In the genomic region with DNA sequence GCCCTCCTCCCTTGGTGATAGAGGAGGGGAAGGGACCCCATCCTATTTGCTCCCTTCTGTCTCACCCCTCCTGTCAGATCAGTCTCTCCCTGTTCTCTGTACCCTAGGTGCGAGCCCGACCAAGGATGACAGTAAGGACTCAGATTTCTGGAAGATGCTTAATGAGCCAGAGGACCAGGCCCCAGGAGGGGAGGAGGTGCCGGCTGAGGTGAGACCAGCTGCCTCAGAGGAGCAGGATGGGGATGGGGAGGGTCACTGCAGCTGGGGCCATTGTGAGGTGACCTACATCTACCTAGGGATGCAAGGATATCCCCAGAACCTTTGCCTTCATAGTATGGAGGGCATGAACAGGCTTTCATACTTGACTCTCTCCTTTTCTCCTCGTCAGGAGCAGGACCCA, we compare ENCODE assay signal across 14 cellular contexts. TPM values are rescaled to one million over a fixed set of nuclear protein-coding genes. Genes with fewer than 3 reads are reported as not detected.
DNase-seq lines count a peak whose midpoint lies in the region; ATAC-seq and TF ChIP-seq lines count a peak whose summit lies in the region.
"Had no signal": no experiment of that assay in that cellular context is flagged by ENCODE, and none has a peak within 500 bp of the region (broad histone marks: within the 10 kb centered on the region; RNA-seq: fewer than 3 reads in every experiment).

No MANE protein-coding gene starts in this region.

- no peak overlapping the region for H3K9ac ChIP-seq in OCI-LY1 (ENCODE audit: low read length)
- H3K9ac ChIP-seq: BLaER1 treated with 17β-estradiol and CSF1 and Interleukin-3, amounts not matched to agents 10 nM and 100 nM; GM23248 had no signal

- peak overlapping the region in 2 of 3 donors; percentile 23 to 31 for H3K27ac Mint-ChIP-seq in CD4-positive, CD25-positive, alpha-beta regulatory T cell
- peak overlapping the region in 1 of 7 donors; percentile 37 for H3K27ac Mint-ChIP-seq in CD14-positive monocyte
- H3K27ac Mint-ChIP-seq: B cell; CD4-positive, alpha-beta T cell had no signal

- ATAC-seq in CD4-positive, CD25-positive, alpha-beta regulatory T cell (ENCODE audit: low read depth in 2 of 2) = no peak

- H3K36me3 Mint-ChIP-seq in CD4-positive, CD25-positive, alpha-beta regulatory T cell = peaks cover 24% of the 10 kb centered on the region
- peaks cover 77 to 90% of the 10 kb centered on the region in 2 donors for H3K36me3 Mint-ChIP-seq in CD14-positive monocyte

- H3K4me1 Mint-ChIP-seq in CD4-positive, CD25-positive, alpha-beta regulatory T cell = peaks cover 3 to 5% (median 4%) of the 10 kb centered on the region in 4 donors
- H3K4me1 Mint-ChIP-seq in CD14-positive monocyte = no peaks in the 10 kb centered on the region

- H3K27me3 Mint-ChIP-seq in CD4-positive, CD25-positive, alpha-beta regulatory T cell = no peaks in the 10 kb centered on the region
- H3K27me3 Mint-ChIP-seq in CD14-positive monocyte (ENCODE audit: low read depth in 3 of 3) = no peaks in the 10 kb centered on the region
- H3K27me3 Mint-ChIP-seq: B cell; CD4-positive, alpha-beta T cell had no signal

- no peaks in the 10 kb centered on the region for H3K79me2 ChIP-seq in OCI-LY1 (ENCODE audit: insufficient read depth, low read length)

- no peaks in the 10 kb centered on the region for H3K4me1 ChIP-seq in CD4-positive, CD25-positive, alpha-beta regulatory T cell (ENCODE audit: control insufficient read depth, insufficient read depth, low read length, poor library complexity, severe bottlenecking)
- peaks cover 7% of the 10 kb centered on the region for H3K4me1 ChIP-seq in OCI-LY1 (ENCODE audit: insufficient read depth, low read length, severe bottlenecking)
- H3K4me1 ChIP-seq: BLaER1 treated with 17β-estradiol and CSF1 and Interleukin-3, amounts not matched to agents 10 nM and 100 nM; Caco-2; HAP-1 had no signal

- no peaks in the 10 kb centered on the region for H4K20me1 ChIP-seq in OCI-LY1 (ENCODE audit: insufficient read depth, low read length)

- H3K4me3 ChIP-seq in CD4-positive, CD25-positive, alpha-beta regulatory T cell (ENCODE audit: low read depth, low read length) = no peak overlapping the region
- H3K4me3 ChIP-seq in OCI-LY1 (ENCODE audit: low read depth, low read length, poor library complexity, severe bottlenecking) = no peak overlapping the region
- H3K4me3 ChIP-seq: BLaER1 treated with 17β-estradiol and CSF1 and Interleukin-3, amounts not matched to agents 10 nM and 100 nM; GM23248; HAP-1 had no signal

- H3K4me2 ChIP-seq in OCI-LY1 (ENCODE audit: low read length) = no peak overlapping the region
- H3K4me2 ChIP-seq: BLaER1 treated with 17β-estradiol and CSF1 and Interleukin-3, amounts not matched to agents 10 nM and 100 nM had no signal

- DNase-seq in CD4-positive, CD25-positive, alpha-beta regulatory T cell = no peak
- DNase-seq in mesenteric fat pad (ENCODE audit: low spot score) (peak; percentile 33), CD14-positive monocyte (ENCODE audit: low spot score) (no peak), NCI-H226 (no peak), NCI-H446 treated with DMSO at 0.1 percent for 48 hours (lab: John Stamatoyannopoulos, UW) (no peak)
- peak; percentile 6 for DNase-seq in stimulated activated CD8-positive, alpha-beta memory T cell treated with anti-CD3 and anti-CD28 coated beads, Interleukin-4, amount 100 ng/mL, for 48 hours
- DNase-seq: Caco-2; CD4-positive, alpha-beta T cell; GM23248 had no signal

- H3K9me3 ChIP-seq in CD4-positive, CD25-positive, alpha-beta regulatory T cell (ENCODE audit: control insufficient read depth in 2 of 2, low read length in 2 of 2) = no peaks in the 10 kb centered on the region
- H3K9me3 ChIP-seq in OCI-LY1 (ENCODE audit: low read length) = no peaks in the 10 kb centered on the region
- H3K9me3 ChIP-seq: Caco-2, HAP-1 had no signal

- H3F3A ChIP-seq in OCI-LY1 (ENCODE audit: insufficient read depth, low read length) = no peaks in the 10 kb centered on the region

- H2AFZ ChIP-seq in OCI-LY1 (ENCODE audit: low read length) = no peak overlapping the region
- H2AFZ ChIP-seq: GM23248 had no signal

- H3K27ac ChIP-seq in CD4-positive, CD25-positive, alpha-beta regulatory T cell (ENCODE audit: insufficient read depth, low read length, poor library complexity, severe bottlenecking) = no peak overlapping the region
- peak overlapping the region; percentile 72 for H3K27ac ChIP-seq in OCI-LY1 (ENCODE audit: low read depth, low read length, poor library complexity, severe bottlenecking)
- H3K27ac ChIP-seq: BLaER1 treated with 17β-estradiol and CSF1 and Interleukin-3, amounts not matched to agents 10 nM and 100 nM; GM23248; HL-60 had no signal

- H3K9me2 ChIP-seq in OCI-LY1 (ENCODE audit: low read depth, low read length) = no peaks in the 10 kb centered on the region

- H3K4me3 Mint-ChIP-seq in CD4-positive, CD25-positive, alpha-beta regulatory T cell = no peak overlapping the region
- no peak overlapping the region for H3K4me3 Mint-ChIP-seq in CD14-positive monocyte
- H3K4me3 Mint-ChIP-seq: CD4-positive, alpha-beta T cell had no signal

- H3K27me3 ChIP-seq in CD4-positive, CD25-positive, alpha-beta regulatory T cell (ENCODE audit: control insufficient read depth, insufficient read depth, low read length) = no peaks in the 10 kb centered on the region
- H3K27me3 ChIP-seq in OCI-LY1 (ENCODE audit: insufficient read depth, low read length) = no peaks in the 10 kb centered on the region
- H3K27me3 ChIP-seq: BLaER1 treated with 17β-estradiol and CSF1 and Interleukin-3, amounts not matched to agents 10 nM and 100 nM had no signal

- intact Hi-C loops in CD14-positive monocyte (cut with micrococcal nuclease) = no loop called here

- H3K36me3 ChIP-seq in CD4-positive, CD25-positive, alpha-beta regulatory T cell (ENCODE audit: control insufficient read depth, insufficient read depth, low read length) = peaks cover 70% of the 10 kb centered on the region
- H3K36me3 ChIP-seq in OCI-LY1 (ENCODE audit: insufficient read depth, low read length) = peaks cover 82% of the 10 kb centered on the region

- H3K9me3 Mint-ChIP-seq in CD4-positive, CD25-positive, alpha-beta regulatory T cell = peaks cover 0 to 2% (median 0%) of the 10 kb centered on the region in 7 donors
- H3K9me3 Mint-ChIP-seq in CD14-positive monocyte = peaks cover 0 to 2% (median 0%) of the 10 kb centered on the region in 7 donors
- H3K9me3 Mint-ChIP-seq: CD4-positive, alpha-beta T cell had no signal

- TF ChIP-seq CTCF in OCI-LY1 (IDR thresholded peaks at IDR 0.05; ENCODE audit: low read length) (no peak), CD14-positive monocyte (IDR thresholded peaks at IDR 0.05) (no peak)

RNA-seq across cellular contexts. Expression of a gene that starts 22.2 kb away (rescaled TPM):
- 60.3 TPM for total RNA-seq in CD4-positive, CD25-positive, alpha-beta regulatory T cell
- polyA plus RNA-seq in CD4-positive, CD25-positive, alpha-beta regulatory T cell = 1 to 10 TPM; 4.4 to 7.7 (median 5.6) TPM
- 2.1 TPM for total RNA-seq in mesenteric fat pad
- polyA plus RNA-seq in CD14-positive monocyte = under 1 TPM; 0.20 to 0.65 TPM
- total RNA-seq: GM23248 had no signal
- polyA plus RNA-seq: GM23248 had no signal

RNA-seq across cellular contexts. Expression of a gene that starts 22.4 kb away (rescaled TPM):
- total RNA-seq in CD4-positive, CD25-positive, alpha-beta regulatory T cell = 151 TPM
- polyA plus RNA-seq in CD4-positive, CD25-positive, alpha-beta regulatory T cell = 10 to 100 TPM; 59.2 to 72.4 (median 63.1) TPM
- 251 TPM for total RNA-seq in mesenteric fat pad
- polyA plus RNA-seq in CD14-positive monocyte = 100 to 1,000 TPM in 1 of 2 donors, 10 to 100 TPM in 1; 90.9 to 128 TPM

RNA-seq across cellular contexts. Expression of a gene that starts 28.5 kb away (rescaled TPM):
- 8.7 TPM for total RNA-seq in CD4-positive, CD25-positive, alpha-beta regulatory T cell
- polyA plus RNA-seq in CD4-positive, CD25-positive, alpha-beta regulatory T cell = 10 to 100 TPM; 38.4 to 48.9 (median 39.6) TPM
- total RNA-seq in mesenteric fat pad = 35.0 TPM
- polyA plus RNA-seq in CD14-positive monocyte = 10 to 100 TPM; 43.0 to 48.1 TPM

RNA-seq across cellular contexts. Expression of a gene that starts 35.8 kb away (rescaled TPM):
- total RNA-seq in CD4-positive, CD25-positive, alpha-beta regulatory T cell = 17.5 TPM
- 10 to 100 TPM; 62.2 to 90.3 (median 69.7) TPM for polyA plus RNA-seq in CD4-positive, CD25-positive, alpha-beta regulatory T cell
- 87.0 TPM for total RNA-seq in mesenteric fat pad
- 10 to 100 TPM; 27.4 to 38.4 TPM for polyA plus RNA-seq in CD14-positive monocyte

RNA-seq across cellular contexts. Expression of a gene that starts 38.6 kb away (rescaled TPM):
- total RNA-seq in CD4-positive, CD25-positive, alpha-beta regulatory T cell = 35.4 TPM
- polyA plus RNA-seq in CD4-positive, CD25-positive, alpha-beta regulatory T cell = 1 to 10 TPM; 2.2 to 4.5 (median 3.8) TPM
- 11.3 TPM for total RNA-seq in mesenteric fat pad
- polyA plus RNA-seq in CD14-positive monocyte = under 1 TPM; 0.14 to 0.23 TPM

Comparison
In these comparisons a context has a peak if more than half of its experiments do, and no peak if none do; other contexts are left out.
1. DNase-seq: peak in mesenteric fat pad (single experiment) and stimulated activated CD8-positive, alpha-beta memory T cell treated with anti-CD3 and anti-CD28 coated beads, Interleukin-4, amount 100 ng/mL, for 48 hours (single experiment); none in CD4-positive, CD25-positive, alpha-beta regulatory T cell (0 of 3), CD14-positive monocyte (single experiment), NCI-H226 (single experiment) and NCI-H446 treated with DMSO at 0.1 percent for 48 hours (single experiment).
2. RNA of a gene that starts 22.2 kb away (total RNA-seq): 60.3 TPM in CD4-positive, CD25-positive, alpha-beta regulatory T cell (single experiment); 2.1 TPM in mesenteric fat pad (single experiment); every median in the first group is over 10 times any median in the second.